17 cellular contexts compared by ENCODE assay signal in genomic region chr1:59737638-59738037, GRCh38.
"Had no signal": no experiment of that assay in that cellular context is flagged by ENCODE, and none has a peak within 500 bp of the region (broad histone marks: within the 10 kb centered on the region; RNA-seq: fewer than 3 reads in every experiment).

No MANE protein-coding gene starts in this region.

- DNase-seq: activated CD4-positive, alpha-beta memory T cell treated with anti-CD3 and anti-CD28 coated beads for 36 hours; dermis blood vessel endothelial cell; effector memory CD4-positive, alpha-beta T cell; esophagus squamous epithelium; lower lobe of right lung; nucleus accumbens; psoas muscle; right cardiac atrium; stimulated activated CD4-positive, alpha-beta T cell treated with anti-CD3 and anti-CD28 coated beads, Interleukin-4, amount 100 ng/mL, for 24 hours; T-helper 2 cell; upper lobe of right lung had no signal

- H3K27ac ChIP-seq: cardiac muscle cell, esophagus squamous epithelium, lower lobe of right lung, psoas muscle, thoracic aorta, upper lobe of right lung had no signal

- H3K9me3 ChIP-seq: psoas muscle, thoracic aorta, upper lobe of right lung had no signal

- H3K4me3 ChIP-seq: cardiac muscle cell, esophagus squamous epithelium, lower lobe of right lung, psoas muscle, smooth muscle cell, thoracic aorta, upper lobe of right lung had no signal

- ATAC-seq: lower lobe of right lung; natural killer cell treated with Interleukin-12 subunit alpha and Interleukin-12 subunit beta and Interleukin-15 and Interleukin-18, amount 100 ng/mL, for 72 hours; psoas muscle; right cardiac atrium; stimulated activated effector memory CD8-positive, alpha-beta T cell treated with anti-CD3 and anti-CD28 coated beads, Interleukin-12 subunit alpha, Interleukin-12 subunit beta, amount 100 ng/mL, for 72 hours; upper lobe of right lung had no signal

- H3K27ac Mint-ChIP-seq: activated CD4-positive, alpha-beta memory T cell treated with anti-CD3 and anti-CD28 coated beads for 36 hours; activated naive CD8-positive, alpha-beta T cell; natural killer cell treated with Interleukin-12 subunit alpha and Interleukin-12 subunit beta and Interleukin-15 and Interleukin-18, amount 100 ng/mL, for 72 hours; stimulated activated effector memory CD8-positive, alpha-beta T cell treated with anti-CD3 and anti-CD28 coated beads, Interleukin-12 subunit alpha, Interleukin-12 subunit beta, amount 100 ng/mL, for 72 hours had no signal

- H3K27me3 ChIP-seq: cardiac muscle cell, esophagus squamous epithelium, upper lobe of right lung had no signal

- H3K4me2 ChIP-seq: smooth muscle cell had no signal

- H3K27me3 Mint-ChIP-seq: activated CD4-positive, alpha-beta memory T cell treated with anti-CD3 and anti-CD28 coated beads for 36 hours; activated naive CD8-positive, alpha-beta T cell; natural killer cell treated with Interleukin-12 subunit alpha and Interleukin-12 subunit beta and Interleukin-15 and Interleukin-18, amount 100 ng/mL, for 72 hours had no signal

- H3K4me1 Mint-ChIP-seq: stimulated activated effector memory CD8-positive, alpha-beta T cell treated with anti-CD3 and anti-CD28 coated beads, Interleukin-12 subunit alpha, Interleukin-12 subunit beta, amount 100 ng/mL, for 72 hours had no signal

- H3K4me3 Mint-ChIP-seq: activated CD4-positive, alpha-beta memory T cell treated with anti-CD3 and anti-CD28 coated beads for 36 hours; activated naive CD8-positive, alpha-beta T cell; natural killer cell treated with Interleukin-12 subunit alpha and Interleukin-12 subunit beta and Interleukin-15 and Interleukin-18, amount 100 ng/mL, for 72 hours; stimulated activated effector memory CD8-positive, alpha-beta T cell treated with anti-CD3 and anti-CD28 coated beads, Interleukin-12 subunit alpha, Interleukin-12 subunit beta, amount 100 ng/mL, for 72 hours had no signal

- H3K36me3 Mint-ChIP-seq: stimulated activated effector memory CD8-positive, alpha-beta T cell treated with anti-CD3 and anti-CD28 coated beads, Interleukin-12 subunit alpha, Interleukin-12 subunit beta, amount 100 ng/mL, for 72 hours had no signal

- H3K36me3 ChIP-seq: cardiac muscle cell, esophagus squamous epithelium, lower lobe of right lung, thoracic aorta, upper lobe of right lung had no signal
